Comparison of ENCODE assay signal across 8 cellular contexts in genomic region chr3:48435774-48436476, GRCh38. TPM values are rescaled to one million over a fixed set of nuclear protein-coding genes. Genes with fewer than 3 reads are reported as not detected.
DNase-seq lines count a peak whose midpoint lies in the region; ATAC-seq and TF ChIP-seq lines count a peak whose summit lies in the region.

No MANE protein-coding gene starts in this region.

- CTCF ChIA-PET in AG04450 (lab: Charles Lee): interaction anchor here (0.5 to 12.1 kb wide), 95 partner anchors 11 to 1346 kb away, joined by 3 to 404 read pairs (median 5); partner anchors contain the start of genes ATRIP, CDC25A, CELSR3 and IP6K2

- DNase-seq in AG04450 (ENCODE audit: low read depth, low spot score): peak; percentile 59
- peak; percentile 77 for DNase-seq in GM19238 (ENCODE audit: insufficient read length, low spot score)
- DNase-seq in NCI-H345 (lab: John Stamatoyannopoulos, UW): peak; percentile 74
- peak; percentile 79 for DNase-seq in activated CD4-positive, CD25-positive, alpha-beta regulatory T cell treated with anti-CD3 and anti-CD28 coated beads, Interleukin-2, amount 50 U/mL, for 72 hours
- peak; percentile 90 for DNase-seq in cerebellum (ENCODE audit: low spot score)
- DNase-seq in kidney tubule cell (ENCODE audit: low spot score): peak; percentile 87
- peak; percentile 70 to 78 for DNase-seq in stimulated activated CD4-positive, alpha-beta T cell treated with anti-CD3 and anti-CD28 coated beads, Interleukin-1b, Interleukin-23, amount 100 ng/mL, for 4 hours (ENCODE audit: low read depth in 2 of 2)

- no peaks in the 10 kb centered on the region; the same call in 1 of the 2 replicates for H3K9me3 ChIP-seq in AG04450 (ENCODE audit: control insufficient read depth, insufficient read depth, low read length)

- H3K27ac ChIP-seq in AG04450 (ENCODE audit: low read depth, low read length): no peak overlapping the region

- POLR2A ChIA-PET in AG04450 (lab: Yijun Ruan, JAX): interaction anchor here (0.5 to 1.3 kb wide), 8 partner anchors 11 to 282 kb away, joined by 3 to 13 read pairs (median 4); partner anchors contain the start of gene ATRIP

- no peak overlapping the region for H3K4me3 ChIP-seq in AG04450 (ENCODE audit: low read depth, low read length)

- H3K27me3 ChIP-seq in AG04450 (ENCODE audit: control insufficient read depth, insufficient read depth, low read length): no peaks in the 10 kb centered on the region

- no peak for ATAC-seq in HG03025 (IDR thresholded peaks at IDR 0.05; ENCODE audit: low FRiP score, unreplicated experiment)

- peak; percentile 100 for TF ChIP-seq CTCF in AG04450 (IDR thresholded peaks at IDR 0.05; ENCODE audit: low read depth, low read length)

RNA-seq across cellular contexts. Expression of gene CCDC51, which starts 4.0 kb away (rescaled TPM):
- polyA plus RNA-seq in AG04450 (2011; rRNA removed): 9.5 and 11.1 TPM in 2 replicates
- 6.4 and 7.5 TPM in 2 replicates for polyA minus RNA-seq in AG04450 (2011; rRNA and poly(A)+ RNA removed)
- total RNA-seq in cerebellum: 6.0 TPM

RNA-seq across cellular contexts. Expression of gene TMA7, which starts 4.1 kb away (rescaled TPM):
- 207 and 316 TPM in 2 replicates for polyA plus RNA-seq in AG04450 (2011; rRNA removed)
- 35.8 and 40.7 TPM in 2 replicates for polyA minus RNA-seq in AG04450 (2011; rRNA and poly(A)+ RNA removed)
- 83.0 TPM for total RNA-seq in cerebellum

RNA-seq across cellular contexts. Expression of gene PLXNB1, which starts 6.0 kb away (rescaled TPM):
- polyA plus RNA-seq in AG04450 (2011; rRNA removed): 13.4 and 18.3 TPM in 2 replicates
- polyA minus RNA-seq in AG04450 (2011; rRNA and poly(A)+ RNA removed): 31.3 and 58.8 TPM in 2 replicates
- 85.4 TPM for total RNA-seq in cerebellum

RNA-seq across cellular contexts. Expression of gene ATRIP, which starts 10.6 kb away (rescaled TPM):
- 5.1 and 5.8 TPM in 2 replicates for polyA plus RNA-seq in AG04450 (2011; rRNA removed)
- polyA minus RNA-seq in AG04450 (2011; rRNA and poly(A)+ RNA removed): 6.3 and 8.0 TPM in 2 replicates
- 7.3 TPM for total RNA-seq in cerebellum
